ENCODE assay signal across 1 cellular context in the genomic region with DNA sequence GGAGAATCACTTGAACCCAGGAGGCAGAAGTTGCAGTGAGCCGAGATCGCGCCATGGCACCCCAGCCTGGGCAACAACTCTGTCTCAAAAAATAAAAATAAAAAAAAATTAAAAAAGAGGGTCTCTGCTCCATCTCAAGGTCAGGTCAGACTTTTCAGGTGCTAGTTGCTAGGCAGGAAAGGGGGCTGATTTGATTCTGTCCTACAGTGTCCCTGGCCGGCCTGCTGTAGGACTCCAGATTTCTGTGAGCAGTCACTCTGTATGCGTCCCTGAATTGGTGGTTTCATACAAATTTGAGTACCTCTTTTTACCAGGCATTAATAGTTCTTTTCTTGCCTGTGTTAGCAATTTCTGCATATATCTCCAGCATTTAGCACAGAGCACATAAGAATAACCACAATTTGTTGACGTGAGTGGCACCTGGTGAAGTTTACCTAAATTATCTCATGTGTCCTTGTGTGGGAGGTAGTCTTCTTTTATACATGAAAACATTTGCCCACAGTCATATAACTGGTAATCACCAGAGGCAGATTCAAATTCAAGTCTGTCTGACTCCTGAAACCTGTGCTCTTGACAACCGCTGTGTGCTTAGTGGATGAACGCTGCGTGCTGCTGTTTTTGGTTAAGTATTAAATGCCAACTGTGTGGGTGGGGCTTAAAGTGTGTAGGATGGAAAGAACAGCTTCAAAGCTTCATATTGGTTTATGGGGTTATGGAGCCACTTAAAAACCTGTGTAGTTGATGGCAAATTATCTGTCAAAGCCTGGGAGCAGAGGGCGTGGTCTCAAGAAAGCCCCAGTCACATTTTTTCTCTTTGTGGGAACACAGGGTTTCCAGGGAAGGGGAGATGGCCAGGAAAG.
TF ChIP-seq lines count a peak whose summit lies in the region.

No MANE protein-coding gene starts in this region.

TF ChIP-seq in HepG2, 621 proteins besides CTCF, POLR2A, EP300 and RAD21 (continued from another document):
- TF ChIP-seq, protein P1, sequence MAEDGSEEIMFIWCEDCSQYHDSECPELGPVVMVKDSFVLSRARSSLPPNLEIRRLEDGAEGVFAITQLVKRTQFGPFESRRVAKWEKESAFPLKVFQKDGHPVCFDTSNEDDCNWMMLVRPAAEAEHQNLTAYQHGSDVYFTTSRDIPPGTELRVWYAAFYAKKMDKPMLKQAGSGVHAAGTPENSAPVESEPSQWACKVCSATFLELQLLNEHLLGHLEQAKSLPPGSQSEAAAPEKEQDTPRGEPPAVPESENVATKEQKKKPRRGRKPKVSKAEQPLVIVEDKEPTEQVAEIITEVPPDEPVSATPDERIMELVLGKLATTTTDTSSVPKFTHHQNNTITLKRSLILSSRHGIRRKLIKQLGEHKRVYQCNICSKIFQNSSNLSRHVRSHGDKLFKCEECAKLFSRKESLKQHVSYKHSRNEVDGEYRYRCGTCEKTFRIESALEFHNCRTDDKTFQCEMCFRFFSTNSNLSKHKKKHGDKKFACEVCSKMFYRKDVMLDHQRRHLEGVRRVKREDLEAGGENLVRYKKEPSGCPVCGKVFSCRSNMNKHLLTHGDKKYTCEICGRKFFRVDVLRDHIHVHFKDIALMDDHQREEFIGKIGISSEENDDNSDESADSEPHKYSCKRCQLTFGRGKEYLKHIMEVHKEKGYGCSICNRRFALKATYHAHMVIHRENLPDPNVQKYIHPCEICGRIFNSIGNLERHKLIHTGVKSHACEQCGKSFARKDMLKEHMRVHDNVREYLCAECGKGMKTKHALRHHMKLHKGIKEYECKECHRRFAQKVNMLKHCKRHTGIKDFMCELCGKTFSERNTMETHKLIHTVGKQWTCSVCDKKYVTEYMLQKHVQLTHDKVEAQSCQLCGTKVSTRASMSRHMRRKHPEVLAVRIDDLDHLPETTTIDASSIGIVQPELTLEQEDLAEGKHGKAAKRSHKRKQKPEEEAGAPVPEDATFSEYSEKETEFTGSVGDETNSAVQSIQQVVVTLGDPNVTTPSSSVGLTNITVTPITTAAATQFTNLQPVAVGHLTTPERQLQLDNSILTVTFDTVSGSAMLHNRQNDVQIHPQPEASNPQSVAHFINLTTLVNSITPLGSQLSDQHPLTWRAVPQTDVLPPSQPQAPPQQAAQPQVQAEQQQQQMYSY (CRISPR knock-in tag; IDR thresholded peaks at IDR 0.05): no peak
- TF ChIP-seq ZBTB7B (CRISPR knock-in tag; IDR thresholded peaks at IDR 0.05) (no peak), RFX5 (IDR thresholded peaks at IDR 0.05; ENCODE audit: low read depth, low read length) (peak; percentile 49; the same call in 1 of the 2 replicates), HOXA5 (CRISPR knock-in tag; IDR thresholded peaks at IDR 0.05) (0 out of 2 replicates have a peak, but pooled peaks have one; percentile 27)
TF ChIP-seq in HepG2: peak in this region for 5.
